Comparison of ENCODE assay signal across 18 cellular contexts in genomic region chr2:649461-650342, GRCh38. TPM values are rescaled to one million over a fixed set of nuclear protein-coding genes. Genes with fewer than 3 reads are reported as not detected.
A peak's percentile ranks its signal among the peaks of the same experiment; 100 is the strongest.
DNase-seq lines count a peak whose midpoint lies in the region; ATAC-seq and TF ChIP-seq lines count a peak whose summit lies in the region.
"Had no signal": no experiment of that assay in that cellular context is flagged by ENCODE, and none has a peak within 500 bp of the region (broad histone marks: within the 10 kb centered on the region; RNA-seq: fewer than 3 reads in every experiment).

No MANE protein-coding gene starts in this region.

- no peak overlapping the region for H2BK5ac ChIP-seq in neuronal stem cell (ENCODE audit: low read length)

- no peak overlapping the region for H4K91ac ChIP-seq in neuronal stem cell (ENCODE audit: low read depth, low read length, poor library complexity)

- H3K79me1 ChIP-seq in neuronal stem cell (ENCODE audit: low read depth, low read length): peaks cover 2% of the 10 kb centered on the region

- peaks cover 11% of the 10 kb centered on the region for H3K4me1 Mint-ChIP-seq in activated T-cell treated with anti-CD3 and anti-CD28 coated beads, Interleukin-2, amount 50 U/mL, for 72 hours (ENCODE audit: low read depth)

- H4K8ac ChIP-seq in neuronal stem cell (ENCODE audit: low read depth, low read length): no peak overlapping the region

- no peaks in the 10 kb centered on the region for H3K36me3 ChIP-seq in esophagus muscularis mucosa
- no peaks in the 10 kb centered on the region for H3K36me3 ChIP-seq in neuronal stem cell (replicated peaks in 1 of 2; ENCODE audit: control insufficient read depth in 2 of 2, insufficient read depth in 2 of 2, low read length in 2 of 2)
- no peaks in the 10 kb centered on the region for H3K36me3 ChIP-seq in testis (ENCODE audit: low read depth, missing control alignments)
- H3K36me3 ChIP-seq: BLaER1 treated with 17β-estradiol and CSF1 and Interleukin-3, amounts not matched to agents 10 nM and 100 nM had no signal

- no peak overlapping the region for H2BK120ac ChIP-seq in neuronal stem cell (ENCODE audit: low read depth, low read length)

- peak overlapping the region; percentile 60 for H2AK5ac ChIP-seq in neuronal stem cell (ENCODE audit: low read depth, low read length)

- no peak overlapping the region for H3K4me2 ChIP-seq in neuronal stem cell (ENCODE audit: insufficient read depth, low read length, poor library complexity, severe bottlenecking)
- H3K4me2 ChIP-seq: BLaER1 treated with 17β-estradiol and CSF1 and Interleukin-3, amounts not matched to agents 10 nM and 100 nM; PC-9 had no signal

- no peak overlapping the region for H3K9ac ChIP-seq in neuronal stem cell (ENCODE audit: low read depth, low read length, poor library complexity)
- H3K9ac ChIP-seq: BLaER1 treated with 17β-estradiol and CSF1 and Interleukin-3, amounts not matched to agents 10 nM and 100 nM had no signal

- no peaks in the 10 kb centered on the region for H3K36me3 Mint-ChIP-seq in activated T-cell treated with anti-CD3 and anti-CD28 coated beads, Interleukin-2, amount 50 U/mL, for 72 hours (ENCODE audit: insufficient read depth in 2 of 2)

- intact Hi-C loops in esophagus muscularis mucosa (cut with DNase I) (no loop called here), testis (cut with DNase I; ENCODE audit: low total_unique reads) (no loop called here)

- no peak overlapping the region for H3K14ac ChIP-seq in neuronal stem cell (ENCODE audit: low read length)

- no peak overlapping the region for H2BK12ac ChIP-seq in neuronal stem cell (ENCODE audit: low read length)

- H3K4me1 ChIP-seq in esophagus muscularis mucosa (no peaks in the 10 kb centered on the region), neuronal stem cell (ENCODE audit: control insufficient read depth in 2 of 2, insufficient read depth in 1 of 2, low read depth in 1 of 2, low read length in 2 of 2) (peaks cover 4 to 6% of the 10 kb centered on the region in 2 donors), testis (peaks cover 5% of the 10 kb centered on the region)

- TF ChIP-seq EP300 in esophagus muscularis mucosa (IDR thresholded peaks at IDR 0.05): no peak

- TF ChIP-seq CTCF in esophagus muscularis mucosa (IDR thresholded peaks at IDR 0.05) (no peak), testis (IDR thresholded peaks at IDR 0.05) (no peak)

- no peak overlapping the region for H3K27ac Mint-ChIP-seq in activated T-cell treated with anti-CD3 and anti-CD28 coated beads, Interleukin-2, amount 50 U/mL, for 72 hours

- whole genome bisulfite sequencing in esophagus muscularis mucosa: 92% methylated on average over 18 of the region's 20 CpGs
- no CpG with 5 or more reads among the region's 20 CpGs for WGBS in neuronal stem cell (ENCODE audit: extremely low coverage in 2 of 2, insufficient read length in 2 of 2, insufficient replicate concordance in 1 of 2), 2 donors
- WGBS in testis, 2 donors: 88% methylated on average over 18 to 20 of the region's 20 CpGs

- peak overlapping the region; percentile 69 for H3K18ac ChIP-seq in neuronal stem cell (ENCODE audit: low read length)

- H3K4ac ChIP-seq in neuronal stem cell (ENCODE audit: low read length): no peak overlapping the region

- no peak overlapping the region for H3K4me3 Mint-ChIP-seq in activated T-cell treated with anti-CD3 and anti-CD28 coated beads, Interleukin-2, amount 50 U/mL, for 72 hours

- no peak overlapping the region for H3K23ac ChIP-seq in neuronal stem cell (ENCODE audit: low read depth, low read length, poor library complexity)

- peaks cover 4% of the 10 kb centered on the region for H3K27me3 Mint-ChIP-seq in activated T-cell treated with anti-CD3 and anti-CD28 coated beads, Interleukin-2, amount 50 U/mL, for 72 hours (ENCODE audit: low read depth)

- H3K9me3 ChIP-seq in esophagus muscularis mucosa (no peaks in the 10 kb centered on the region), neuronal stem cell (replicated peaks in 1 of 2; ENCODE audit: control insufficient read depth in 2 of 2, insufficient read depth in 1 of 2, low read depth in 1 of 2, low read length in 2 of 2) (no peaks in the 10 kb centered on the region), testis (no peaks in the 10 kb centered on the region)
- H3K9me3 ChIP-seq: BLaER1 treated with 17β-estradiol and CSF1 and Interleukin-3, amounts not matched to agents 10 nM and 100 nM had no signal

- H3K9me3 Mint-ChIP-seq in activated T-cell treated with anti-CD3 and anti-CD28 coated beads, Interleukin-2, amount 50 U/mL, for 72 hours: no peaks in the 10 kb centered on the region

- no peak for ATAC-seq in activated T-cell treated with anti-CD3 and anti-CD28 coated beads, Interleukin-2, amount 50 U/mL, for 72 hours (replicated peaks in 1 of 2)

- H3K4me3 ChIP-seq in esophagus muscularis mucosa (no peak overlapping the region), neuronal stem cell (ENCODE audit: low read length in 2 of 2) (no peak overlapping the region), testis (no peak overlapping the region)
- H3K4me3 ChIP-seq: BLaER1 treated with 17β-estradiol and CSF1 and Interleukin-3, amounts not matched to agents 10 nM and 100 nM; PC-9 had no signal

- peak overlapping the region; percentile 73 for H2AFZ ChIP-seq in neuronal stem cell (ENCODE audit: low read length)
- H2AFZ ChIP-seq: PC-9 had no signal

- DNase-seq in activated CD8-positive, alpha-beta memory T cell treated with anti-CD3 and anti-CD28 coated beads for 24 hours: peak; percentile 43
- DNase-seq in activated CD8-positive, alpha-beta memory T cell treated with anti-CD3 and anti-CD28 coated beads, Interleukin-2, amount 50 U/mL, for 4 hours: no peak
- DNase-seq in esophagus muscularis mucosa (ENCODE audit: extremely low spot score) (peak; percentile 89), neuronal stem cell (ENCODE audit: low spot score) (no peak), testis (peak; percentile 2), SIG-M5 (lab: John Stamatoyannopoulos, UW) (no peak)
- DNase-seq in activated T-cell treated with anti-CD3 and anti-CD28 coated beads, Interleukin-2, amount 50 U/mL, for 72 hours: no peak
- DNase-seq in activated T-cell treated with anti-CD3 and anti-CD28 coated beads, Interleukin-2, amount 50 U/mL, for 48 hours: no peak
- DNase-seq: EL, HCEC 1CT, Karpas-422, MM.1S, NCI-H1105, NCI-H1694 treated with DMSO at 0.1 percent for 48 hours, NCI-H446 treated with DMSO at 0.1 percent for 48 hours, NCI-H748 treated with DMSO at 0.1 percent for 48 hours, PC-9 had no signal

- H3K27ac ChIP-seq in esophagus muscularis mucosa (replicated peaks in 1 of 4) (no peak overlapping the region), neuronal stem cell (replicated peaks; ENCODE audit: low read length) (no peak overlapping the region), testis (no peak overlapping the region)
- H3K27ac ChIP-seq: BLaER1 treated with 17β-estradiol and CSF1 and Interleukin-3, amounts not matched to agents 10 nM and 100 nM; PC-9 had no signal

- TF ChIP-seq POLR2A in esophagus muscularis mucosa (IDR thresholded peaks at IDR 0.05; ENCODE audit: low read depth): no peak
- TF ChIP-seq POLR2A in testis (IDR thresholded peaks at IDR 0.05): no peak

- H2BK15ac ChIP-seq in neuronal stem cell (ENCODE audit: low read length): peak overlapping the region; percentile 59

- H3K27me3 ChIP-seq in esophagus muscularis mucosa: peaks cover 0 to 62% (median 0%) of the 10 kb centered on the region in 4 donors
- peaks cover 0 to 2% (median 0%) of the 10 kb centered on the region in 3 experiments for H3K27me3 ChIP-seq in neuronal stem cell (ENCODE audit: control insufficient read depth in 3 of 3, insufficient read depth in 3 of 3, low read depth in 1 of 3, low read length in 3 of 3)
- no peaks in the 10 kb centered on the region for H3K27me3 ChIP-seq in testis
- H3K27me3 ChIP-seq: BLaER1 treated with 17β-estradiol and CSF1 and Interleukin-3, amounts not matched to agents 10 nM and 100 nM had no signal

RNA-seq across cellular contexts. Expression of gene TMEM18, which starts 27.5 kb away (rescaled TPM):
- 10 to 100 TPM in 2 of 4 donors, 1 to 10 TPM in 2; 8.7 to 27.3 (median 10.2) TPM for total RNA-seq in esophagus muscularis mucosa
- 33.2 TPM for polyA plus RNA-seq in neuronal stem cell (2013, experiment 1 of 2)
- polyA plus RNA-seq in neuronal stem cell (2013, experiment 2 of 2): 35.6 TPM
- 10 to 100 TPM; 18.0 to 25.8 TPM for total RNA-seq in testis
- polyA plus RNA-seq in testis (ENCODE audit: insufficient read depth, low read depth, low replicate concordance): 30.5 TPM
- 10 to 100 TPM; 32.5 to 33.4 TPM for total RNA-seq in activated T-cell treated with anti-CD3 and anti-CD28 coated beads, Interleukin-2, amount 50 U/mL, for 72 hours

Comparison
In these comparisons a context has a peak if more than half of its experiments do, and no peak if none do; other contexts are left out.
1. DNase-seq: peak in activated CD8-positive, alpha-beta memory T cell treated with anti-CD3 and anti-CD28 coated beads for 24 hours (single experiment), esophagus muscularis mucosa (single experiment) and testis (single experiment); none in activated CD8-positive, alpha-beta memory T cell treated with anti-CD3 and anti-CD28 coated beads, Interleukin-2, amount 50 U/mL, for 4 hours (single experiment), neuronal stem cell (single experiment), activated T-cell treated with anti-CD3 and anti-CD28 coated beads, Interleukin-2, amount 50 U/mL, for 72 hours (0 of 2), activated T-cell treated with anti-CD3 and anti-CD28 coated beads, Interleukin-2, amount 50 U/mL, for 48 hours (0 of 2) and SIG-M5 (single experiment).